9 cellular contexts compared by ENCODE assay signal in the genomic region with DNA sequence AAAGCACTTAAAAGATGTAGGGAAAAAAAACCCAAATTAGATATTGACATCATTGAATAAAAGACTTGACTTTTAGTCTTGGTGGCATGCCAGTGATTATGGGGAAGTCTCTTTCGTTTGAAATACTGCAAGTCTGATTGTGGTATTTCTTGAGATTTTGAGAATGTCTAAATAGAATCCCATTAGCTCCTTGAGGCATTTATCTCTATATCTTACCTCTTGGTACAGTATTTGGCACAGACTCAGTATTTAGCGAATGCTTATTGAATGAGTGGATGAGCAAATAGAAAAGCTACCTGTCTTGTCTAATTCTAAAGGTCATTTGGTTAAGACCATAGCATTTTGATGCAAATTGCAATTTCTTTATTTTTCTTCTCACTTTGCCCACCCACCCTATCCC.
"Had no signal": no experiment of that assay in that cellular context is flagged by ENCODE, and none has a peak within 500 bp of the region (broad histone marks: within the 10 kb centered on the region; RNA-seq: fewer than 3 reads in every experiment).

No MANE protein-coding gene starts in this region.

- H2AFZ ChIP-seq: GM23248, GM23338 had no signal

- H3K4me3 ChIP-seq: GM23248, GM23338, HAP-1 had no signal

- ATAC-seq: GM23338, HCT116 had no signal

- H3K4me2 ChIP-seq: GM23338 had no signal

- DNase-seq: GM23248, GOT3, H7, H9, HCEC 1CT, HFFc6 had no signal

- H3K27ac ChIP-seq: GM23248 had no signal

- H3K9ac ChIP-seq: GM23248 had no signal

- H3K36me3 ChIP-seq: HAP-1 had no signal

- H3K9me3 ChIP-seq: HAP-1 had no signal

- H3K4me1 ChIP-seq: HAP-1 had no signal
